25 cellular contexts compared by ENCODE assay signal in the genomic region with DNA sequence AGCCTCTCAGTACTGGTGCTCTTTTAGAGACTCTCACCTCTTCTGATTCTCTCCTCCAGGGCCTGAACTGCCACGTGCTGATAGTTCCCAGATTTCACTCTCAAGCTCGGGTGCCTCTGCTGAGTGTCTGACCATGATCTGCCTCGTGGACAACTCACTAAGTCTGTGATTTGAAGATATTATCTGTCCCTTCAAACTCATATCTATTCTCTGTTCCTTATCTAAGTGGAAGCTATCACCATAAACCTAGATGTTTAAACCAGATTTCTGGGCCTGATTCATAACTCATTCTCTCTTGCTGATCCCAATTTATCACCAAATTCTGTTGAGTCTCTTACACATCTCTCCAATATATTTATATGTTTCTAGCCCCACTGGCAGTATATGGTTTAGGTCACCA.
"Had no signal": no experiment of that assay in that cellular context is flagged by ENCODE, and none has a peak within 500 bp of the region (broad histone marks: within the 10 kb centered on the region; RNA-seq: fewer than 3 reads in every experiment).

No MANE protein-coding gene starts in this region.

- H3K9me3 Mint-ChIP-seq: dendritic cell treated with granulocyte-macrophage colony-stimulating factor and Interleukin-4, amounts not matched to agents 40 ng/mL and 50 ng/mL, for 4 days; effector memory CD8-positive, alpha-beta T cell; endodermal cell; mesothelial cell of epicardium; naive B cell; naive thymus-derived CD8-positive, alpha-beta T cell had no signal

- H3K36me3 ChIP-seq: colonic mucosa, gastrocnemius medialis, lower lobe of right lung had no signal

- H2AFZ ChIP-seq: hepatocyte had no signal

- DNase-seq: colonic mucosa; cortex of kidney; effector CD8-positive, alpha-beta T cell; effector memory CD8-positive, alpha-beta T cell; endodermal cell; erythroblast; esophagus squamous epithelium; foreskin fibroblast; foreskin melanocyte; gastrocnemius medialis; glutamatergic neuron; head of caudate nucleus; left cardiac atrium; left lung; left ventricle myocardium superior; lower lobe of right lung; mesenchymal stem cell; mucosa of descending colon; naive B cell; naive thymus-derived CD8-positive, alpha-beta T cell had no signal

- H3K27ac ChIP-seq: colonic mucosa, epithelial cell of prostate, esophagus squamous epithelium, gastrocnemius medialis, hepatocyte, left lung, lower lobe of right lung had no signal

- H3K4me1 ChIP-seq: colonic mucosa, esophagus squamous epithelium, gastrocnemius medialis, left lung had no signal

- ATAC-seq: effector memory CD8-positive, alpha-beta T cell; esophagus mucosa; gastrocnemius medialis; left cardiac atrium; left lung; left ventricle myocardium superior; lower lobe of right lung; mucosa of descending colon; naive thymus-derived CD8-positive, alpha-beta T cell had no signal

- H3K27ac Mint-ChIP-seq: dendritic cell treated with granulocyte-macrophage colony-stimulating factor and Interleukin-4, amounts not matched to agents 40 ng/mL and 50 ng/mL, for 4 days; effector memory CD8-positive, alpha-beta T cell; endodermal cell; mesothelial cell of epicardium; naive thymus-derived CD8-positive, alpha-beta T cell had no signal

- H3K4me2 ChIP-seq: hepatocyte had no signal

- H3K4me3 Mint-ChIP-seq: dendritic cell treated with granulocyte-macrophage colony-stimulating factor and Interleukin-4, amounts not matched to agents 40 ng/mL and 50 ng/mL, for 4 days; effector memory CD8-positive, alpha-beta T cell; endodermal cell; mesothelial cell of epicardium; naive B cell; naive thymus-derived CD8-positive, alpha-beta T cell had no signal

- H3K27me3 Mint-ChIP-seq: dendritic cell treated with granulocyte-macrophage colony-stimulating factor and Interleukin-4, amounts not matched to agents 40 ng/mL and 50 ng/mL, for 4 days; naive B cell had no signal

- H3K4me3 ChIP-seq: colonic mucosa, esophagus squamous epithelium, gastrocnemius medialis, hepatocyte, left lung, lower lobe of right lung, mucosa of descending colon had no signal

- H3K9me3 ChIP-seq: colonic mucosa, esophagus squamous epithelium, gastrocnemius medialis, left lung, lower lobe of right lung, mucosa of descending colon had no signal

- H3K27me3 ChIP-seq: colonic mucosa, esophagus squamous epithelium, gastrocnemius medialis, hepatocyte, left lung had no signal

- H3K79me2 ChIP-seq: hepatocyte had no signal

- H3K4me1 Mint-ChIP-seq: endodermal cell; mesothelial cell of epicardium; naive B cell; naive thymus-derived CD8-positive, alpha-beta T cell had no signal

- H3K36me3 Mint-ChIP-seq: naive B cell; naive thymus-derived CD8-positive, alpha-beta T cell had no signal
